ENCODE assay signal across 1 cellular context in the genomic region with DNA sequence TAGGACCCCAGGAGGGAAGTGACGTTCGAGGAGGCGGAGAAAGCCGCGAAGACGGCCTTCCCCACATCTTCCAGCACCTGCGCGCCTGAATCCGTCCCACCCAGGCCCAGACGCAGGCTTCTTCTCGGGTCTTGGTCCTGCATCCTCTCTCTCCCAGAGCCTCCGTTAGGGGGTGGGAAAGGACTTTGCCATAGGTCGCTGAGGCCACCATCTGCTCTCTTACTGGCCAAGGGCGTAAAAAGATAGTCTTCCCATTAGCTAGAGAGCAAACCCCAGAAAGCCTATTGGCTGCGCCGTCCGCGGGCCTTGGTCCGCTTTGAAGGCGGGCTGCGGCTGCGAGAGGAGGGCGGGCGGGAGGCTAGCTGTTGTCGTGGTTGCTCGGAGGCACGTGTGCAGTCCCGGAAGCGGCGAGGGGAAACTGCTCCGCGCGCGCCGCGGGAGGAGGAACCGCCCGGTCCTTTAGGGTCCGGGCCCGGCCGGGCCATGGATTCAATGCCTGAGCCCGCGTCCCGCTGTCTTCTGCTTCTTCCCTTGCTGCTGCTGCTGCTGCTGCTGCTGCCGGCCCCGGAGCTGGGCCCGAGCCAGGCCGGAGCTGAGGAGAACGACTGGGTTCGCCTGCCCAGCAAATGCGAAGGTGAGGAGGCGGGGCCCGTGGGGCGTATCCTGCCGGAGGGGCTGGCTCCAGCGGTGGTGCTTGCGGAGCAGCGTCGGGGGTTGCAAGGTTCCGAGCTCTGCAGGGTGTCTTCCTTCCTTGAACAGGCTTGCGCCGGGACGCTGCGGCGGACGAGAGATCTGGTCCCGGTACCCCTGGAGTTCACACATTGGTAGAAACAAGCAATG.
TF ChIP-seq lines count a peak whose summit lies in the region.

A gene (plus strand): TSS at position 393 of the 840 bp plus-strand sequence. CDS start 91 bp downstream, at position 484.

TF ChIP-seq in HepG2, 621 proteins besides CTCF, POLR2A, EP300 and RAD21 (continued from another document and continues in another):
- TF ChIP-seq, protein P1, sequence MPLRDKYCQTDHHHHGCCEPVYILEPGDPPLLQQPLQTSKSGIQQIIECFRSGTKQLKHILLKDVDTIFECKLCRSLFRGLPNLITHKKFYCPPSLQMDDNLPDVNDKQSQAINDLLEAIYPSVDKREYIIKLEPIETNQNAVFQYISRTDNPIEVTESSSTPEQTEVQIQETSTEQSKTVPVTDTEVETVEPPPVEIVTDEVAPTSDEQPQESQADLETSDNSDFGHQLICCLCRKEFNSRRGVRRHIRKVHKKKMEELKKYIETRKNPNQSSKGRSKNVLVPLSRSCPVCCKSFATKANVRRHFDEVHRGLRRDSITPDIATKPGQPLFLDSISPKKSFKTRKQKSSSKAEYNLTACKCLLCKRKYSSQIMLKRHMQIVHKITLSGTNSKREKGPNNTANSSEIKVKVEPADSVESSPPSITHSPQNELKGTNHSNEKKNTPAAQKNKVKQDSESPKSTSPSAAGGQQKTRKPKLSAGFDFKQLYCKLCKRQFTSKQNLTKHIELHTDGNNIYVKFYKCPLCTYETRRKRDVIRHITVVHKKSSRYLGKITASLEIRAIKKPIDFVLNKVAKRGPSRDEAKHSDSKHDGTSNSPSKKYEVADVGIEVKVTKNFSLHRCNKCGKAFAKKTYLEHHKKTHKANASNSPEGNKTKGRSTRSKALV (CRISPR knock-in tag; IDR thresholded peaks at IDR 0.05) = peak; percentile 83; the same call in 1 of the 2 replicates
- TF ChIP-seq, protein P2, sequence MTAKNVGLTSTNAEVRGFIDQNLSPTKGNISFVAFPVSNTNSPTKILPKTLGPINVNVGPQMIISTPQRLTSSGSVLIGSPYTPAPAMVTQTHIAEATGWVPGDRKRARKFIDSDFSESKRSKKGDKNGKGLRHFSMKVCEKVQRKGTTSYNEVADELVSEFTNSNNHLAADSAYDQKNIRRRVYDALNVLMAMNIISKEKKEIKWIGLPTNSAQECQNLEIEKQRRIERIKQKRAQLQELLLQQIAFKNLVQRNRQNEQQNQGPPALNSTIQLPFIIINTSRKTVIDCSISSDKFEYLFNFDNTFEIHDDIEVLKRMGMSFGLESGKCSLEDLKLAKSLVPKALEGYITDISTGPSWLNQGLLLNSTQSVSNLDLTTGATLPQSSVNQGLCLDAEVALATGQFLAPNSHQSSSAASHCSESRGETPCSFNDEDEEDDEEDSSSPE (CRISPR knock-in tag; IDR thresholded peaks at IDR 0.05) = peak; percentile 99
- TF ChIP-seq ATM (IDR thresholded peaks at IDR 0.05; ENCODE audit: borderline replicate concordance) (no peak), PITX1 (CRISPR knock-in tag; IDR thresholded peaks at IDR 0.05) (peak; percentile 88), BHLHE40 (IDR thresholded peaks at IDR 0.05; ENCODE audit: low read length) (peak; percentile 93), ZNF530 (CRISPR knock-in tag; IDR thresholded peaks at IDR 0.05; ENCODE audit: low read depth) (peak; percentile 84; the same call in 1 of the 2 replicates), MIER2 (CRISPR knock-in tag; IDR thresholded peaks at IDR 0.05) (no peak; the same call in 1 of the 2 replicates), ZEB1 (IDR thresholded peaks at IDR 0.05; ENCODE audit: insufficient replicate concordance, low read depth) (peak; percentile 52), ZNF33A (CRISPR knock-in tag; IDR thresholded peaks at IDR 0.05; ENCODE audit: borderline replicate concordance) (0 out of 2 replicates have a peak, but pooled peaks have one; percentile 60), KDM2A (CRISPR knock-in tag; IDR thresholded peaks at IDR 0.05; ENCODE audit: borderline replicate concordance, low read depth) (peak; percentile 89), ZNF558 (CRISPR knock-in tag; IDR thresholded peaks at IDR 0.05; ENCODE audit: borderline replicate concordance) (peak; percentile 95), ZNF546 (CRISPR knock-in tag; conservative IDR thresholded peaks at IDR 0.05) (peak; percentile 98), HNRNPL (IDR thresholded peaks at IDR 0.05; ENCODE audit: low read depth, low read length) (no peak), ZNF225 (CRISPR knock-in tag; IDR thresholded peaks at IDR 0.05) (peak; percentile 98), KDM6A (CRISPR knock-in tag; IDR thresholded peaks at IDR 0.05; ENCODE audit: low read depth) (peak; percentile 43; the same call in 1 of the 2 replicates), ZNF883 (CRISPR knock-in tag; IDR thresholded peaks at IDR 0.05; ENCODE audit: not compliant biosample characterization) (peak; percentile 97), SRSF9 (IDR thresholded peaks at IDR 0.05; ENCODE audit: borderline replicate concordance, insufficient read depth, low read depth, low read length, poor library complexity, severe bottlenecking) (no peak), ZNF253 (CRISPR knock-in tag; IDR thresholded peaks at IDR 0.05; ENCODE audit: borderline replicate concordance) (peak; percentile 97), ZNF34 (CRISPR knock-in tag; IDR thresholded peaks at IDR 0.05; ENCODE audit: borderline replicate concordance) (peak; percentile 95; the same call in 1 of the 2 replicates), ZNF12 (CRISPR knock-in tag; IDR thresholded peaks at IDR 0.05) (peak; percentile 12; the same call in 1 of the 2 replicates), ZKSCAN5 (CRISPR knock-in tag; IDR thresholded peaks at IDR 0.05) (no peak), GLI4 (CRISPR knock-in tag; IDR thresholded peaks at IDR 0.05; ENCODE audit: borderline replicate concordance) (peak; percentile 96; the same call in 1 of the 2 replicates), ZNF619 (CRISPR knock-in tag; IDR thresholded peaks at IDR 0.05) (peak; percentile 98), GTF2F1 (IDR thresholded peaks at IDR 0.05; ENCODE audit: low read length) (no peak), HOXA5 (CRISPR knock-in tag; IDR thresholded peaks at IDR 0.05) (peak; percentile 73; the same call in 1 of the 2 replicates), HOXD1 (CRISPR knock-in tag; IDR thresholded peaks at IDR 0.05) (peak; percentile 82; the same call in 1 of the 2 replicates), CCAR2 (optimal IDR thresholded peaks at IDR 0.05; ENCODE audit: low read depth, low read length) (no peak), FOXC1 (CRISPR knock-in tag; IDR thresholded peaks at IDR 0.05; ENCODE audit: borderline replicate concordance) (peak; percentile 99), NFRKB (IDR thresholded peaks at IDR 0.05) (no peak)
- TF ChIP-seq, protein P3, sequence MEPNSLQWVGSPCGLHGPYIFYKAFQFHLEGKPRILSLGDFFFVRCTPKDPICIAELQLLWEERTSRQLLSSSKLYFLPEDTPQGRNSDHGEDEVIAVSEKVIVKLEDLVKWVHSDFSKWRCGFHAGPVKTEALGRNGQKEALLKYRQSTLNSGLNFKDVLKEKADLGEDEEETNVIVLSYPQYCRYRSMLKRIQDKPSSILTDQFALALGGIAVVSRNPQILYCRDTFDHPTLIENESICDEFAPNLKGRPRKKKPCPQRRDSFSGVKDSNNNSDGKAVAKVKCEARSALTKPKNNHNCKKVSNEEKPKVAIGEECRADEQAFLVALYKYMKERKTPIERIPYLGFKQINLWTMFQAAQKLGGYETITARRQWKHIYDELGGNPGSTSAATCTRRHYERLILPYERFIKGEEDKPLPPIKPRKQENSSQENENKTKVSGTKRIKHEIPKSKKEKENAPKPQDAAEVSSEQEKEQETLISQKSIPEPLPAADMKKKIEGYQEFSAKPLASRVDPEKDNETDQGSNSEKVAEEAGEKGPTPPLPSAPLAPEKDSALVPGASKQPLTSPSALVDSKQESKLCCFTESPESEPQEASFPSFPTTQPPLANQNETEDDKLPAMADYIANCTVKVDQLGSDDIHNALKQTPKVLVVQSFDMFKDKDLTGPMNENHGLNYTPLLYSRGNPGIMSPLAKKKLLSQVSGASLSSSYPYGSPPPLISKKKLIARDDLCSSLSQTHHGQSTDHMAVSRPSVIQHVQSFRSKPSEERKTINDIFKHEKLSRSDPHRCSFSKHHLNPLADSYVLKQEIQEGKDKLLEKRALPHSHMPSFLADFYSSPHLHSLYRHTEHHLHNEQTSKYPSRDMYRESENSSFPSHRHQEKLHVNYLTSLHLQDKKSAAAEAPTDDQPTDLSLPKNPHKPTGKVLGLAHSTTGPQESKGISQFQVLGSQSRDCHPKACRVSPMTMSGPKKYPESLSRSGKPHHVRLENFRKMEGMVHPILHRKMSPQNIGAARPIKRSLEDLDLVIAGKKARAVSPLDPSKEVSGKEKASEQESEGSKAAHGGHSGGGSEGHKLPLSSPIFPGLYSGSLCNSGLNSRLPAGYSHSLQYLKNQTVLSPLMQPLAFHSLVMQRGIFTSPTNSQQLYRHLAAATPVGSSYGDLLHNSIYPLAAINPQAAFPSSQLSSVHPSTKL (CRISPR knock-in tag; IDR thresholded peaks at IDR 0.05) = peak; percentile 80
- TF ChIP-seq, protein P4, sequence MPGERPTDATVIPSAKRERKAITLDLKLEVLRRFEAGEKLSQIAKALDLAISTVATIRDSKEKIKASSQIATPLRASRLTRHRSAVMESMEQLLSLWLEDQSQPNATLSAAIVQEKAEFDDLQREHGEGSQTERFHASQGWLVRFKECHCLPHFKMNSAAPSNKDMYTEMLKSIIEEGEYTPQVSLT (CRISPR knock-in tag; IDR thresholded peaks at IDR 0.05; ENCODE audit: borderline replicate concordance, low read depth) = peak; percentile 95; the same call in 1 of the 2 replicates
- TF ChIP-seq, protein P5, sequence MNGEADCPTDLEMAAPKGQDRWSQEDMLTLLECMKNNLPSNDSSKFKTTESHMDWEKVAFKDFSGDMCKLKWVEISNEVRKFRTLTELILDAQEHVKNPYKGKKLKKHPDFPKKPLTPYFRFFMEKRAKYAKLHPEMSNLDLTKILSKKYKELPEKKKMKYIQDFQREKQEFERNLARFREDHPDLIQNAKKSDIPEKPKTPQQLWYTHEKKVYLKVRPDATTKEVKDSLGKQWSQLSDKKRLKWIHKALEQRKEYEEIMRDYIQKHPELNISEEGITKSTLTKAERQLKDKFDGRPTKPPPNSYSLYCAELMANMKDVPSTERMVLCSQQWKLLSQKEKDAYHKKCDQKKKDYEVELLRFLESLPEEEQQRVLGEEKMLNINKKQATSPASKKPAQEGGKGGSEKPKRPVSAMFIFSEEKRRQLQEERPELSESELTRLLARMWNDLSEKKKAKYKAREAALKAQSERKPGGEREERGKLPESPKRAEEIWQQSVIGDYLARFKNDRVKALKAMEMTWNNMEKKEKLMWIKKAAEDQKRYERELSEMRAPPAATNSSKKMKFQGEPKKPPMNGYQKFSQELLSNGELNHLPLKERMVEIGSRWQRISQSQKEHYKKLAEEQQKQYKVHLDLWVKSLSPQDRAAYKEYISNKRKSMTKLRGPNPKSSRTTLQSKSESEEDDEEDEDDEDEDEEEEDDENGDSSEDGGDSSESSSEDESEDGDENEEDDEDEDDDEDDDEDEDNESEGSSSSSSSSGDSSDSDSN (CRISPR knock-in tag; IDR thresholded peaks at IDR 0.05) = peak; percentile 97
- TF ChIP-seq, protein P6, sequence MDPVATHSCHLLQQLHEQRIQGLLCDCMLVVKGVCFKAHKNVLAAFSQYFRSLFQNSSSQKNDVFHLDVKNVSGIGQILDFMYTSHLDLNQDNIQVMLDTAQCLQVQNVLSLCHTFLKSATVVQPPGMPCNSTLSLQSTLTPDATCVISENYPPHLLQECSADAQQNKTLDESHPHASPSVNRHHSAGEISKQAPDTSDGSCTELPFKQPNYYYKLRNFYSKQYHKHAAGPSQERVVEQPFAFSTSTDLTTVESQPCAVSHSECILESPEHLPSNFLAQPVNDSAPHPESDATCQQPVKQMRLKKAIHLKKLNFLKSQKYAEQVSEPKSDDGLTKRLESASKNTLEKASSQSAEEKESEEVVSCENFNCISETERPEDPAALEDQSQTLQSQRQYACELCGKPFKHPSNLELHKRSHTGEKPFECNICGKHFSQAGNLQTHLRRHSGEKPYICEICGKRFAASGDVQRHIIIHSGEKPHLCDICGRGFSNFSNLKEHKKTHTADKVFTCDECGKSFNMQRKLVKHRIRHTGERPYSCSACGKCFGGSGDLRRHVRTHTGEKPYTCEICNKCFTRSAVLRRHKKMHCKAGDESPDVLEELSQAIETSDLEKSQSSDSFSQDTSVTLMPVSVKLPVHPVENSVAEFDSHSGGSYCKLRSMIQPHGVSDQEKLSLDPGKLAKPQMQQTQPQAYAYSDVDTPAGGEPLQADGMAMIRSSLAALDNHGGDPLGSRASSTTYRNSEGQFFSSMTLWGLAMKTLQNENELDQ (CRISPR knock-in tag; IDR thresholded peaks at IDR 0.05; ENCODE audit: borderline replicate concordance) = peak; percentile 29; the same call in 1 of the 2 replicates
- TF ChIP-seq, protein P7, sequence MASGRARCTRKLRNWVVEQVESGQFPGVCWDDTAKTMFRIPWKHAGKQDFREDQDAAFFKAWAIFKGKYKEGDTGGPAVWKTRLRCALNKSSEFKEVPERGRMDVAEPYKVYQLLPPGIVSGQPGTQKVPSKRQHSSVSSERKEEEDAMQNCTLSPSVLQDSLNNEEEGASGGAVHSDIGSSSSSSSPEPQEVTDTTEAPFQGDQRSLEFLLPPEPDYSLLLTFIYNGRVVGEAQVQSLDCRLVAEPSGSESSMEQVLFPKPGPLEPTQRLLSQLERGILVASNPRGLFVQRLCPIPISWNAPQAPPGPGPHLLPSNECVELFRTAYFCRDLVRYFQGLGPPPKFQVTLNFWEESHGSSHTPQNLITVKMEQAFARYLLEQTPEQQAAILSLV (CRISPR knock-in tag; IDR thresholded peaks at IDR 0.05; ENCODE audit: borderline replicate concordance) = peak; percentile 99
- TF ChIP-seq, protein P8, sequence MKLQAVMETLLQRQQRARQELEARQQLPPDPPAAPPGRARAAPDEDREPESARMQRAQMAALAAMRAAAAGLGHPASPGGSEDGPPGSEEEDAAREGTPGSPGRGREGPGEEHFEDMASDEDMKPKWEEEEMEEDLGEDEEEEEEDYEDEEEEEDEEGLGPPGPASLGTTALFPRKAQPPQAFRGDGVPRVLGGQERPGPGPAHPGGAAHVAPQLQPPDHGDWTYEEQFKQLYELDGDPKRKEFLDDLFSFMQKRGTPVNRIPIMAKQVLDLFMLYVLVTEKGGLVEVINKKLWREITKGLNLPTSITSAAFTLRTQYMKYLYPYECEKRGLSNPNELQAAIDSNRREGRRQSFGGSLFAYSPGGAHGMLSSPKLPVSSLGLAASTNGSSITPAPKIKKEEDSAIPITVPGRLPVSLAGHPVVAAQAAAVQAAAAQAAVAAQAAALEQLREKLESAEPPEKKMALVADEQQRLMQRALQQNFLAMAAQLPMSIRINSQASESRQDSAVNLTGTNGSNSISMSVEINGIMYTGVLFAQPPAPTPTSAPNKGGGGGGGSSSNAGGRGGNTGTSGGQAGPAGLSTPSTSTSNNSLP (IDR thresholded peaks at IDR 0.05; ENCODE audit: low read depth, low read length) = no peak
- TF ChIP-seq, protein P9, sequence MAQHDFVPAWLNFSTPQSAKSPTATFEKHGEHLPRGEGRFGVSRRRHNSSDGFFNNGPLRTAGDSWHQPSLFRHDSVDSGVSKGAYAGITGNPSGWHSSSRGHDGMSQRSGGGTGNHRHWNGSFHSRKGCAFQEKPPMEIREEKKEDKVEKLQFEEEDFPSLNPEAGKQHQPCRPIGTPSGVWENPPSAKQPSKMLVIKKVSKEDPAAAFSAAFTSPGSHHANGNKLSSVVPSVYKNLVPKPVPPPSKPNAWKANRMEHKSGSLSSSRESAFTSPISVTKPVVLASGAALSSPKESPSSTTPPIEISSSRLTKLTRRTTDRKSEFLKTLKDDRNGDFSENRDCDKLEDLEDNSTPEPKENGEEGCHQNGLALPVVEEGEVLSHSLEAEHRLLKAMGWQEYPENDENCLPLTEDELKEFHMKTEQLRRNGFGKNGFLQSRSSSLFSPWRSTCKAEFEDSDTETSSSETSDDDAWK (CRISPR knock-in tag; IDR thresholded peaks at IDR 0.05) = no peak
- TF ChIP-seq, protein P10, sequence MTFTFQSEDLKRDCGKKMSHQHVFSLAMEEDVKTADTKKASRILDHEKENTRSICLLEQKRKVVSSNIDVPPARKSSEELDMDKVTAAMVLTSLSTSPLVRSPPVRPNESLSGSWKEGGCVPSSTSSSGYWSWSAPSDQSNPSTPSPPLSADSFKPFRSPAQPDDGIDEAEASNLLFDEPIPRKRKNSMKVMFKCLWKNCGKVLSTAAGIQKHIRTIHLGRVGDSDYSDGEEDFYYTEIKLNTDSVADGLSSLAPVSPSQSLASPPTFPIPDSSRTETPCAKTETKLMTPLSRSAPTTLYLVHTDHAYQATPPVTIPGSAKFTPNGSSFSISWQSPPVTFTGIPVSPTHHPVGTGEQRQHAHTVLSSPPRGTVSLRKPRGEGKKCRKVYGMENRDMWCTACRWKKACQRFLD (CRISPR knock-in tag; IDR thresholded peaks at IDR 0.05; ENCODE audit: borderline replicate concordance) = peak; percentile 98
